Comparison of ENCODE assay signal across 14 cellular contexts in the genomic region with DNA sequence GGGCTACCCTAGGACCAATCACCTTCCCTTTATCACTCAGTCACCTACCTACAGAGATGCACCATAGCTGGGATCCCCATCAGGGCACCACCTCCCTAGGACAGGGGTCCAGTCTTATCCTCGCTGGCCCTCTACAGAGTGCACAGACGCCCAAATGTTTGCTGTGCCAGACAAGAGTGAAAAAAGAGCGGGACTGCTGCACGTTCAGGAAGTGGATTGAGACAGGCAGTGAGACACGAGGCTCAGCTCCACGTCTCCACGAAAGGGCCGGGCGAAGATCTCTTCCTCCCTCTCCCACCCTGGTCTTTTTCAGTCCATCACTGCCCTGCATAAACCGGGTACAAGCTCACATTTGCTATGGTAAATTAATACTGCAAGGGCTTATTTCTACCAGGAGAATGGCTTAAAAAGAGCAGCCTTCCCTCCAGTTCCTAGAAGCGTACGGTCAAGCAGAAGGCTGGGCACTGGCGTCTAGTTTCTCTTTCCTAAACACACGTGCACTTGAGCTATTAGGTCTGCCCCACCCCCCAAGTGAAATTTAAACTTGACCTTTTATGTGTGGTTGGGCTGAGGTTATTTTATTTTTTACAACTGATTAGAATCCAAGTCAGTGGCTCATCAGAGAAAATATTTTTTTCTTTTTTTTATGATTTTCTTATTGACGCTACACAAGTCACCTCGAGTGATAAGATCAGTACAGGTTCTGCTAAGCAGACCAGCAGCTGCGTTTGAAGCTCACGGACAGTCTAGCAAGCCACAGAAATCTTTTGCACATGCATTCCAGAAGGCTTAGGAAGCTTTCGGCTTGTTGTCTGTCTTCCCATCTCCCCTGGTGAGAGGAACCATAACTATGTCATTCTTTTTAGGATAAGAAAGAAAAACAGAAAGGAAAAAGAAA.
DNase-seq lines count a peak whose midpoint lies in the region; ATAC-seq and TF ChIP-seq lines count a peak whose summit lies in the region.
"Had no signal": no experiment of that assay in that cellular context is flagged by ENCODE, and none has a peak within 500 bp of the region (broad histone marks: within the 10 kb centered on the region; RNA-seq: fewer than 3 reads in every experiment).

No MANE protein-coding gene starts in this region.

- H3K27ac ChIP-seq in heart right ventricle = peak overlapping the region in 6 of 10 donors; percentile 16 to 60 (median 26)
- H3K27ac ChIP-seq in neural cell (ENCODE audit: low read length) = peak overlapping the region; percentile 3
- peak overlapping the region; percentile 26 for H3K27ac ChIP-seq in vagina
- H3K27ac ChIP-seq: colonic mucosa had no signal

- no peaks in the 10 kb centered on the region for H3K9me3 ChIP-seq in heart right ventricle
- no peaks in the 10 kb centered on the region for H3K9me3 ChIP-seq in neural cell (ENCODE audit: low read length)
- no peaks in the 10 kb centered on the region for H3K9me3 ChIP-seq in vagina
- H3K9me3 ChIP-seq: colonic mucosa had no signal

- H2AFZ ChIP-seq in neural cell (ENCODE audit: low read depth, low read length) = no peak overlapping the region

- no peak overlapping the region for H3K9ac ChIP-seq in neural cell (ENCODE audit: low read length)

- WGBS in heart right ventricle, 2 donors = 70 to 75% methylated on average over 19 of the region's 19 CpGs

- TF ChIP-seq EP300 in neural cell (conservative IDR thresholded peaks at IDR 0.05; ENCODE audit: poor library complexity, severe bottlenecking) = no peak

- H3K27me3 ChIP-seq in heart right ventricle (no peaks in the 10 kb centered on the region), neural cell (ENCODE audit: insufficient read depth, low read depth, low read length) (no peaks in the 10 kb centered on the region), vagina (no peaks in the 10 kb centered on the region)
- H3K27me3 ChIP-seq: colonic mucosa had no signal

- H3K4me1 ChIP-seq in heart right ventricle (peaks cover 0 to 26% (median 10%) of the 10 kb centered on the region in 9 donors), vagina (peaks cover 12% of the 10 kb centered on the region)
- H3K4me1 ChIP-seq: colonic mucosa had no signal

- intact Hi-C loops in heart right ventricle (cut with DNase I) (no loop called here), cardiac septum (cut with DNase I) (no loop called here), vagina (cut with DNase I) (no loop called here)

- peaks cover 96% of the 10 kb centered on the region for H4K20me1 ChIP-seq in neural cell (ENCODE audit: insufficient read depth)

- H3K4me2 ChIP-seq in neural cell (ENCODE audit: low read length) = no peak overlapping the region

- TF ChIP-seq CTCF in heart right ventricle (IDR thresholded peaks at IDR 0.05) (no peak), cardiac fibroblast (IDR thresholded peaks at IDR 0.05; ENCODE audit: low read depth, low read length) (no peak), neural cell (IDR thresholded peaks at IDR 0.05; ENCODE audit: poor library complexity, severe bottlenecking) (no peak), vagina (IDR thresholded peaks at IDR 0.05) (no peak)

- H3K9me2 ChIP-seq in neural cell (ENCODE audit: insufficient read depth, low read length) = no peaks in the 10 kb centered on the region

- H3K36me3 ChIP-seq in heart right ventricle = peaks cover 0 to 48% (median 9%) of the 10 kb centered on the region in 9 donors
- H3K36me3 ChIP-seq in neural cell (ENCODE audit: insufficient read depth, low read length) = peaks cover 43% of the 10 kb centered on the region
- H3K36me3 ChIP-seq in vagina = peaks cover 0 to 18% of the 10 kb centered on the region in 2 donors
- H3K36me3 ChIP-seq: colonic mucosa had no signal

- no peak for TF ChIP-seq POLR2A in vagina (IDR thresholded peaks at IDR 0.05)

- peak overlapping the region in 1 of 10 donors; percentile 16 for H3K4me3 ChIP-seq in heart right ventricle
- H3K4me3 ChIP-seq in cardiac fibroblast (replicated peaks in 1 of 2; ENCODE audit: low read depth in 2 of 2, low read length in 2 of 2) = no peak overlapping the region
- H3K4me3 ChIP-seq in neural cell (ENCODE audit: low read length) = no peak overlapping the region
- H3K4me3 ChIP-seq in vagina = peak overlapping the region in 1 of 2 donors; percentile 12
- H3K4me3 ChIP-seq: colonic mucosa, lung had no signal

- H3K79me2 ChIP-seq in neural cell (replicated peaks; ENCODE audit: insufficient read depth, low read length) = peaks cover 98% of the 10 kb centered on the region

- DNase-seq in heart right ventricle (no peak), cardiac septum (ENCODE audit: low spot score) (no peak), cardiac fibroblast (ENCODE audit: low read depth in 2 of 2) (peak; percentile 51 to 84), vagina (ENCODE audit: extremely low spot score in 2 of 2) (no peak)
- DNase-seq in stimulated activated CD4-positive, alpha-beta T cell treated with anti-CD3 and anti-CD28 coated beads, Interleukin-4, amount 100 ng/mL, for 1 hour = no peak
- DNase-seq: colonic mucosa, head of caudate nucleus, NCI-H2029, small intestine had no signal

- H3F3A ChIP-seq in neural cell (ENCODE audit: insufficient read depth, low read length, poor library complexity, severe bottlenecking) = peaks cover 3% of the 10 kb centered on the region

- ATAC-seq in heart right ventricle (peak in 4 of 8 donors; percentile 15 to 40 (median 24)), GM21515 (IDR thresholded peaks at IDR 0.05; ENCODE audit: unreplicated experiment) (no peak), GM21526 (IDR thresholded peaks at IDR 0.05; ENCODE audit: low FRiP score, unreplicated experiment) (no peak)
- ATAC-seq: WTC11 had no signal

- TF ChIP-seq RAD21 in neural cell (conservative IDR thresholded peaks at IDR 0.05) = no peak

TF ChIP-seq in neural cell, 6 proteins besides CTCF, POLR2A, EP300 and RAD21:
- no peak for TF ChIP-seq SMC3 (conservative IDR thresholded peaks at IDR 0.05; ENCODE audit: poor library complexity)
- peak; percentile 3 for TF ChIP-seq POLR2AphosphoS5 (IDR thresholded peaks at IDR 0.05)

Comparison
In these comparisons a context has a peak if more than half of its experiments do, and no peak if none do; other contexts are left out.
1. DNase-seq: peak in cardiac fibroblast (2 of 2); none in heart right ventricle (0 of 2), cardiac septum (single experiment), vagina (0 of 2) and stimulated activated CD4-positive, alpha-beta T cell treated with anti-CD3 and anti-CD28 coated beads, Interleukin-4, amount 100 ng/mL, for 1 hour (single experiment).
2. Peak in every context shown above with its lines, with median percentiles within 50 percentile points of each other: H3K27ac ChIP-seq.